Comparison of ENCODE assay signal across 7 cellular contexts in genomic region chr7:5701085-5701914, GRCh38.
DNase-seq lines count a peak whose midpoint lies in the region; ATAC-seq and TF ChIP-seq lines count a peak whose summit lies in the region.

No MANE protein-coding gene starts in this region.

- no peak for TF ChIP-seq POLR2A in body of pancreas (IDR thresholded peaks at IDR 0.05)

- H3K4me1 ChIP-seq in body of pancreas = peaks cover 50% of the 10 kb centered on the region

- H3K27me3 ChIP-seq in HL-60 (ENCODE audit: insufficient read depth, poor library complexity, severe bottlenecking) = no peaks in the 10 kb centered on the region
- H3K27me3 ChIP-seq in body of pancreas = no peaks in the 10 kb centered on the region

- H3K27ac ChIP-seq in HL-60 (replicated peaks) (no peak overlapping the region), body of pancreas (peak overlapping the region in 2 of 4 donors; percentile 19 to 63)

- H3K36me3 ChIP-seq in body of pancreas (replicated peaks in 1 of 2; ENCODE audit: insufficient read depth in 1 of 2, low read depth in 2 of 2) = no peaks in the 10 kb centered on the region

- H3K9me3 ChIP-seq in body of pancreas = no peaks in the 10 kb centered on the region

- intact Hi-C loops in body of pancreas (cut with DNase I) = loop anchor here (10.0 kb wide), 1 partner anchor 206 kb away; no protein-coding TSS in a partner anchor

- TF ChIP-seq CTCF in HL-60 (IDR thresholded peaks at IDR 0.05; ENCODE audit: insufficient read depth, low read length) = no peak
- no peak for TF ChIP-seq CTCF in body of pancreas (IDR thresholded peaks at IDR 0.05)

- H3K4me3 ChIP-seq in HL-60 (replicated peaks; ENCODE audit: insufficient read depth, low read length) (no peak overlapping the region), body of pancreas (no peak overlapping the region)

- DNase-seq in HL-60 (ENCODE audit: low read depth in 1 of 2, low spot score in 1 of 2) = peak; percentile 41 to 57
- DNase-seq in activated CD8-positive, alpha-beta memory T cell treated with anti-CD3 and anti-CD28 coated beads, Interleukin-2, amount 50 U/mL, for 48 hours = peak; percentile 75
- DNase-seq in kidney tubule cell (ENCODE audit: low spot score) = peak; percentile 71
- peak; percentile 48 to 65 for DNase-seq in stimulated activated CD8-positive, alpha-beta memory T cell treated with anti-CD3 and anti-CD28 coated beads, Interleukin-7, amount 100 ng/mL, for 4 hours (ENCODE audit: low read depth in 2 of 2)
- DNase-seq in body of pancreas = no peak

- 80 to 90% methylated on average over 14 of the region's 14 CpGs for WGBS in body of pancreas, 2 donors

- no peak for ATAC-seq in GM19467 (IDR thresholded peaks at IDR 0.05; ENCODE audit: unreplicated experiment)
- ATAC-seq in GM19455 (IDR thresholded peaks at IDR 0.05; ENCODE audit: unreplicated experiment) = no peak
- no peak for ATAC-seq in body of pancreas

Comparison
In these comparisons a context has a peak if more than half of its experiments do, and no peak if none do; other contexts are left out.
1. DNase-seq: peak in HL-60 (2 of 2), activated CD8-positive, alpha-beta memory T cell treated with anti-CD3 and anti-CD28 coated beads, Interleukin-2, amount 50 U/mL, for 48 hours (single experiment), kidney tubule cell (single experiment) and stimulated activated CD8-positive, alpha-beta memory T cell treated with anti-CD3 and anti-CD28 coated beads, Interleukin-7, amount 100 ng/mL, for 4 hours (2 of 2); none in body of pancreas (0 of 4).